ENCODE assay signal across 12 cellular contexts in genomic region chr10:26391701-26392695, GRCh38. TPM values are rescaled to one million over a fixed set of nuclear protein-coding genes. Genes with fewer than 3 reads are reported as not detected.
DNase-seq lines count a peak whose midpoint lies in the region; ATAC-seq and TF ChIP-seq lines count a peak whose summit lies in the region.
"Had no signal": no experiment of that assay in that cellular context is flagged by ENCODE, and none has a peak within 500 bp of the region (broad histone marks: within the 10 kb centered on the region; RNA-seq: fewer than 3 reads in every experiment).

No MANE protein-coding gene starts in this region.

- H3K4me3 ChIP-seq in mucosa of descending colon: no peak overlapping the region

- no peaks in the 10 kb centered on the region for H3K36me3 Mint-ChIP-seq in chondrocyte (ENCODE audit: low read depth)

- DNase-seq in chondrocyte (ENCODE audit: low spot score) (peak; percentile 86), midbrain (lab: John Stamatoyannopoulos, UW) (peak; percentile 19), dermis blood vessel endothelial cell (no peak), mucosa of descending colon (no peak), SHP77 (lab: John Stamatoyannopoulos, UW) (no peak)
- DNase-seq: DMS79, NCI-H1436, T-helper 9 cell had no signal

- H3K36me3 ChIP-seq in ES-I3 (ENCODE audit: insufficient read depth, low read length) (no peaks in the 10 kb centered on the region), mucosa of descending colon (ENCODE audit: low read depth) (no peaks in the 10 kb centered on the region)

- H3K4me3 Mint-ChIP-seq in chondrocyte (ENCODE audit: unreplicated experiment): no peak overlapping the region

- H3K4me1 ChIP-seq in ES-I3 (ENCODE audit: insufficient read depth, low read length): no peaks in the 10 kb centered on the region
- H3K4me1 ChIP-seq in mucosa of descending colon (ENCODE audit: low read depth): no peaks in the 10 kb centered on the region

- H3K9ac ChIP-seq in ES-I3 (ENCODE audit: low read depth, low read length): peak overlapping the region; percentile 46; the same call in 1 of the 2 replicates

- no peaks in the 10 kb centered on the region for H3K4me1 Mint-ChIP-seq in chondrocyte (ENCODE audit: low read depth)

- H3K27me3 Mint-ChIP-seq in chondrocyte (ENCODE audit: low read depth): peaks cover 2% of the 10 kb centered on the region

- ATAC-seq in HG03066 (IDR thresholded peaks at IDR 0.05; ENCODE audit: low read depth, unreplicated experiment) (peak; percentile 67), HG02610 (IDR thresholded peaks at IDR 0.05; ENCODE audit: unreplicated experiment) (no peak), mucosa of descending colon (no peak)
- ATAC-seq: HCT116 had no signal

- no peak overlapping the region for H3K27ac Mint-ChIP-seq in chondrocyte (ENCODE audit: unreplicated experiment)

- intact Hi-C loops in mucosa of descending colon (cut with DNase I, micrococcal nuclease): no loop called here

- H3K9me3 Mint-ChIP-seq in chondrocyte (ENCODE audit: low read depth): peaks cover 7% of the 10 kb centered on the region

- no peaks in the 10 kb centered on the region for H3K9me3 ChIP-seq in ES-I3 (ENCODE audit: control insufficient read depth, insufficient read depth, low read length)
- no peaks in the 10 kb centered on the region for H3K9me3 ChIP-seq in mucosa of descending colon

- TF ChIP-seq CTCF in chondrocyte (IDR thresholded peaks at IDR 0.05): no peak
- no peak for TF ChIP-seq CTCF in mucosa of descending colon (IDR thresholded peaks at IDR 0.05)

RNA-seq across cellular contexts. Expression of gene APBB1IP, which starts 46.1 kb away (rescaled TPM):
- total RNA-seq in chondrocyte: not detected in 3 replicates
- total RNA-seq in dermis blood vessel endothelial cell: 0.05 and 0.17 TPM in 2 replicates
- total RNA-seq in mucosa of descending colon: 1 to 10 TPM; 2.9 to 8.4 (median 8.1) TPM

Comparison
In these comparisons a context has a peak if more than half of its experiments do, and no peak if none do; other contexts are left out.
1. DNase-seq: peak in chondrocyte (single experiment) and midbrain (single experiment); none in dermis blood vessel endothelial cell (single experiment), mucosa of descending colon (0 of 3) and SHP77 (0 of 2).